ENCODE assay signal across 8 cellular contexts in the genomic region with DNA sequence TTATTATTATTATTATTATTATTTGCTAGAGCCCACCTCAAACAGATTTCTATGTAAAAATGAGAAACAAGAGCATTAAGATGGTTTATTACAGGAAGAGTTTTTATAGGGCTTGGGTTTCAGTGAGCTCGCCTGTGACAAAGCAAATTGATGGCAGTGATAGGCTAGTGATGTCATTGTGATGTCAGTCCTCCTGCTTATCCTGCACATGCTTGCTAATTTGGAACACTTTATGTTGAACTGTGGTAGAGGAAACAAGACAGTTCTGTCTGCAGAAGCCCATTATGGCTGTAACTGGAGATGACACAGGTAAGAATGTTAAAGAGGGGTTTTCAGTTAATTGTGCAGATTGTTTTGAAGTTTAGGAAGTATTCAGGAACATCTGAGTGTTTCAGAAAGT.
DNase-seq lines count a peak whose midpoint lies in the region; ATAC-seq and TF ChIP-seq lines count a peak whose summit lies in the region.

No MANE protein-coding gene starts in this region.

- peak overlapping the region; percentile 47 for H3K4me3 ChIP-seq in NB4 (ENCODE audit: low read depth, low read length)

- 71 to 79% (median 72%) methylated on average over 1 of the region's 1 CpG for WGBS in adipose tissue, 3 donors

- no peak for TF ChIP-seq POLR2A in NB4 (IDR thresholded peaks at IDR 0.05; ENCODE audit: extremely low read depth, insufficient read length)

- DNase-seq in Caki2 (ENCODE audit: low read depth) (peak; percentile 29), NB4 (ENCODE audit: low read depth) (peak; percentile 10), left kidney (ENCODE audit: low read depth, low spot score) (peak; percentile 75), substantia nigra (lab: John Stamatoyannopoulos, UW) (peak in 1 of 49 donors; percentile 6)

- ATAC-seq in GM19467 (IDR thresholded peaks at IDR 0.05; ENCODE audit: unreplicated experiment) (no peak), GM18511 (IDR thresholded peaks at IDR 0.05; ENCODE audit: unreplicated experiment) (no peak), GM19463 (IDR thresholded peaks at IDR 0.05; ENCODE audit: unreplicated experiment) (no peak)

- in situ Hi-C loops in Caki2 (cut with HindIII; ENCODE audit: low pct_unique_long_range_greater_than_20kb, low sequenced_read_pairs) = no loop called here

- peak overlapping the region; percentile 40 for H3K27ac ChIP-seq in adipose tissue (ENCODE audit: low read depth, low read length)
- H3K27ac ChIP-seq in substantia nigra (ENCODE audit: low read depth, low read length, poor library complexity, severe bottlenecking) = peak overlapping the region; percentile 81

- no peak for TF ChIP-seq CTCF in NB4 (IDR thresholded peaks at IDR 0.05; ENCODE audit: low read depth, low read length)
